In genomic region chr1:110040548-110040947, GRCh38 we compare ENCODE assay signal across 25 cellular contexts. TPM values are rescaled to one million over a fixed set of nuclear protein-coding genes. Genes with fewer than 3 reads are reported as not detected.
DNase-seq lines count a peak whose midpoint lies in the region; ATAC-seq and TF ChIP-seq lines count a peak whose summit lies in the region.
"Had no signal": no experiment of that assay in that cellular context is flagged by ENCODE, and none has a peak within 500 bp of the region (broad histone marks: within the 10 kb centered on the region; RNA-seq: fewer than 3 reads in every experiment).

No MANE protein-coding gene starts in this region.

- TF ChIP-seq CTCF in RWPE2 (IDR thresholded peaks at IDR 0.05; ENCODE audit: poor library complexity, severe bottlenecking) (no peak), endothelial cell (IDR thresholded peaks at IDR 0.05; ENCODE audit: unreplicated experiment) (no peak), ovary (IDR thresholded peaks at IDR 0.05) (no peak)

- H3K27me3 ChIP-seq in RWPE2 (ENCODE audit: insufficient read depth, poor library complexity, severe bottlenecking) (no peaks in the 10 kb centered on the region), ovary (no peaks in the 10 kb centered on the region)
- H3K27me3 ChIP-seq: BLaER1 treated with 17β-estradiol and CSF1 and Interleukin-3, amounts not matched to agents 10 nM and 100 nM; body of pancreas; left lung; MG63; upper lobe of right lung had no signal

- H3K4me3 ChIP-seq in RWPE2 (ENCODE audit: severe bottlenecking), result no peak overlapping the region
- H3K4me3 ChIP-seq in ovary, result no peak overlapping the region
- H3K4me3 ChIP-seq: BLaER1 treated with 17β-estradiol and CSF1 and Interleukin-3, amounts not matched to agents 10 nM and 100 nM; body of pancreas; left lung; MG63; upper lobe of right lung had no signal

- H3K36me3 Mint-ChIP-seq in T-helper 2 cell treated with Interferon-gamma antibody and Interleukin-4, amounts not matched to agents 5 μg/mL and 100 μg/mL, for 36 hours (ENCODE audit: low read depth), result peaks cover 51% of the 10 kb centered on the region
- H3K36me3 Mint-ChIP-seq in endothelial cell (ENCODE audit: low read depth, unreplicated experiment), result peaks cover 36% of the 10 kb centered on the region

- no peaks in the 10 kb centered on the region for H3K9me3 ChIP-seq in RWPE2 (ENCODE audit: severe bottlenecking)
- no peaks in the 10 kb centered on the region for H3K9me3 ChIP-seq in ovary
- H3K9me3 ChIP-seq: BLaER1 treated with 17β-estradiol and CSF1 and Interleukin-3, amounts not matched to agents 10 nM and 100 nM; body of pancreas; left lung; MG63; upper lobe of right lung had no signal

- intact Hi-C loops in ovary (cut with DNase I), result no loop called here

- peaks cover 3% of the 10 kb centered on the region for H3K4me1 Mint-ChIP-seq in T-helper 2 cell treated with Interferon-gamma antibody and Interleukin-4, amounts not matched to agents 5 μg/mL and 100 μg/mL, for 36 hours (ENCODE audit: low read depth)
- peaks cover 3% of the 10 kb centered on the region for H3K4me1 Mint-ChIP-seq in endothelial cell (ENCODE audit: unreplicated experiment)

- H3K4me3 Mint-ChIP-seq in T-helper 2 cell treated with Interferon-gamma antibody and Interleukin-4, amounts not matched to agents 5 μg/mL and 100 μg/mL, for 36 hours, result no peak overlapping the region
- H3K4me3 Mint-ChIP-seq in endothelial cell (ENCODE audit: unreplicated experiment), result peak overlapping the region; percentile 47
- H3K4me3 Mint-ChIP-seq: stimulated activated naive CD8-positive, alpha-beta T cell treated with anti-CD3 and anti-CD28 coated beads, Interleukin-15, Interleukin-2, amounts not matched to agents 100 ng/mL and 50 ng/mL, for 24 hours; T-helper 17 cell had no signal

- H3K36me3 ChIP-seq in RWPE2 (ENCODE audit: low read depth) (peaks cover 90% of the 10 kb centered on the region), ovary (no peaks in the 10 kb centered on the region)

- DNase-seq in T-helper 2 cell treated with Interferon-gamma antibody and Interleukin-4, amounts not matched to agents 5 μg/mL and 100 μg/mL, for 36 hours (ENCODE audit: low spot score), result peak; percentile 15
- no peak for DNase-seq in T-helper 2 cell
- DNase-seq in RWPE2 (ENCODE audit: low spot score), result no peak
- DNase-seq in endothelial cell (ENCODE audit: low spot score), result no peak
- peak; percentile 53 for DNase-seq in stimulated activated CD4-positive, alpha-beta T cell treated with anti-CD3 and anti-CD28 coated beads, Interleukin-1b, Interleukin-23, amount 100 ng/mL, for 48 hours
- no peak for DNase-seq in ovary
- DNase-seq: activated CD4-positive, CD25-positive, alpha-beta regulatory T cell; activated gamma-delta T cell treated with Interleukin-2 at 50 U/mL for 16 hours; body of pancreas; cortex of kidney; GDM1; left lung; MG63; NCI-H1694 treated with DMSO at 0.1 percent for 48 hours; NCI-H446 treated with DMSO at 0.1 percent for 48 hours; occipital lobe; SIG-M5; T-helper 17 cell; upper lobe of right lung had no signal

- H3K4me1 ChIP-seq in RWPE2 (ENCODE audit: insufficient read depth, poor library complexity, severe bottlenecking), result peaks cover 4% of the 10 kb centered on the region
- peaks cover 2% of the 10 kb centered on the region for H3K4me1 ChIP-seq in ovary (ENCODE audit: insufficient read depth)

- H3K27me3 Mint-ChIP-seq in T-helper 2 cell treated with Interferon-gamma antibody and Interleukin-4, amounts not matched to agents 5 μg/mL and 100 μg/mL, for 36 hours (ENCODE audit: low read depth), result no peaks in the 10 kb centered on the region
- H3K27me3 Mint-ChIP-seq in endothelial cell (ENCODE audit: unreplicated experiment), result peaks cover 2% of the 10 kb centered on the region
- H3K27me3 Mint-ChIP-seq: stimulated activated naive CD8-positive, alpha-beta T cell treated with anti-CD3 and anti-CD28 coated beads, Interleukin-15, Interleukin-2, amounts not matched to agents 100 ng/mL and 50 ng/mL, for 24 hours; T-helper 17 cell had no signal

- H3K27ac ChIP-seq in RWPE2 (ENCODE audit: poor library complexity, severe bottlenecking) (no peak overlapping the region), ovary (no peak overlapping the region)
- H3K27ac ChIP-seq: BLaER1 treated with 17β-estradiol and CSF1 and Interleukin-3, amounts not matched to agents 10 nM and 100 nM; body of pancreas; left lung; upper lobe of right lung had no signal

- H3K9me3 Mint-ChIP-seq in T-helper 2 cell treated with Interferon-gamma antibody and Interleukin-4, amounts not matched to agents 5 μg/mL and 100 μg/mL, for 36 hours, result no peaks in the 10 kb centered on the region
- H3K9me3 Mint-ChIP-seq in endothelial cell (ENCODE audit: unreplicated experiment), result no peaks in the 10 kb centered on the region
- H3K9me3 Mint-ChIP-seq: stimulated activated naive CD8-positive, alpha-beta T cell treated with anti-CD3 and anti-CD28 coated beads, Interleukin-15, Interleukin-2, amounts not matched to agents 100 ng/mL and 50 ng/mL, for 24 hours had no signal

- no peak for TF ChIP-seq EP300 in ovary (IDR thresholded peaks at IDR 0.05)

- no peak overlapping the region for H3K27ac Mint-ChIP-seq in T-helper 2 cell treated with Interferon-gamma antibody and Interleukin-4, amounts not matched to agents 5 μg/mL and 100 μg/mL, for 36 hours
- H3K27ac Mint-ChIP-seq in endothelial cell (ENCODE audit: unreplicated experiment), result no peak overlapping the region
- H3K27ac Mint-ChIP-seq: stimulated activated naive CD8-positive, alpha-beta T cell treated with anti-CD3 and anti-CD28 coated beads, Interleukin-15, Interleukin-2, amounts not matched to agents 100 ng/mL and 50 ng/mL, for 24 hours; T-helper 17 cell had no signal

- no peak for TF ChIP-seq POLR2A in ovary (IDR thresholded peaks at IDR 0.05)

- 83 to 88% (median 86%) methylated on average over 4 of the region's 4 CpGs for WGBS in ovary, 3 donors

- ATAC-seq in RWPE2 (ENCODE audit: low read depth) (peak; percentile 60; the same call in 2 of the 3 replicates), GM18519 (IDR thresholded peaks at IDR 0.05; ENCODE audit: low FRiP score, unreplicated experiment) (no peak), GM19035 (IDR thresholded peaks at IDR 0.05; ENCODE audit: unreplicated experiment) (no peak)
- ATAC-seq: body of pancreas, left lung, sciatic nerve, T-helper 17 cell, upper lobe of right lung had no signal

RNA-seq across cellular contexts. Expression of gene STRIP1, which starts 6.1 kb away (rescaled TPM):
- total RNA-seq in endothelial cell (ENCODE audit: unreplicated experiment) (65.0 TPM), ovary (10 to 100 TPM; 35.1 to 46.7 (median 45.5) TPM)
- polyA plus RNA-seq in ovary, result 10 to 100 TPM; 21.6 to 27.4 TPM

RNA-seq across cellular contexts. Expression of gene ALX3, which starts 29.9 kb away (rescaled TPM):
- total RNA-seq in endothelial cell (ENCODE audit: unreplicated experiment) (not detected), ovary (under 1 TPM in 4 of 7 donors, not detected in 3; 0.12 to 0.43 (median 0.29) TPM)
- under 1 TPM in 1 of 2 donors, not detected in 1; 0.36 TPM for polyA plus RNA-seq in ovary
- total RNA-seq: A172, body of pancreas, left lung, sciatic nerve, T-helper 17 cell, upper lobe of right lung had no signal

RNA-seq across cellular contexts. Expression of gene AHCYL1, which starts 56.0 kb away (rescaled TPM):
- 63.7 TPM for total RNA-seq in endothelial cell (ENCODE audit: unreplicated experiment)
- 100 to 1,000 TPM in 2 of 7 donors, 10 to 100 TPM in 5; 41.1 to 113 (median 85.8) TPM for total RNA-seq in ovary
- polyA plus RNA-seq in ovary, result 100 to 1,000 TPM in 1 of 2 donors, 10 to 100 TPM in 1; 41.8 to 103 TPM

Comparison
In these comparisons a context has a peak if more than half of its experiments do, and no peak if none do; other contexts are left out.
1. DNase-seq: peak in T-helper 2 cell treated with Interferon-gamma antibody and Interleukin-4, amounts not matched to agents 5 μg/mL and 100 μg/mL, for 36 hours (single experiment) and stimulated activated CD4-positive, alpha-beta T cell treated with anti-CD3 and anti-CD28 coated beads, Interleukin-1b, Interleukin-23, amount 100 ng/mL, for 48 hours (single experiment); none in T-helper 2 cell (0 of 5), RWPE2 (single experiment), endothelial cell (single experiment) and ovary (0 of 5).